Comparison of ENCODE assay signal across 16 cellular contexts in genomic region chr18:48550101-48550729, GRCh38. TPM values are rescaled to one million over a fixed set of nuclear protein-coding genes. Genes with fewer than 3 reads are reported as not detected.
DNase-seq lines count a peak whose midpoint lies in the region; TF ChIP-seq lines count a peak whose summit lies in the region.
"Had no signal": no experiment of that assay in that cellular context is flagged by ENCODE, and none has a peak within 500 bp of the region (broad histone marks: within the 10 kb centered on the region; RNA-seq: fewer than 3 reads in every experiment).

No MANE protein-coding gene starts in this region.

- H3K9me3 ChIP-seq in BLaER1 (no peaks in the 10 kb centered on the region), HEK293 (ENCODE audit: control insufficient read depth, insufficient read depth, low read depth, low read length) (no peaks in the 10 kb centered on the region), Karpas-422 (ENCODE audit: low read length) (no peaks in the 10 kb centered on the region), SK-N-SH (no peaks in the 10 kb centered on the region)

- no peak overlapping the region for H2AFZ ChIP-seq in Karpas-422 (ENCODE audit: low read length)
- H2AFZ ChIP-seq in SK-N-SH (ENCODE audit: low read depth), result no peak overlapping the region

- H3K4me3 Mint-ChIP-seq in neural crest cell, result no peak overlapping the region
- H3K4me3 Mint-ChIP-seq: CD4-positive, alpha-beta memory T cell had no signal

- no peak overlapping the region for H3K9ac ChIP-seq in BLaER1
- H3K9ac ChIP-seq in Karpas-422 (ENCODE audit: low read length), result no peak overlapping the region
- H3K9ac ChIP-seq in SK-N-SH, result no peak overlapping the region

- TF ChIP-seq RAD21 in SK-N-SH (IDR thresholded peaks at IDR 0.05; ENCODE audit: low read length), result no peak

- no peaks in the 10 kb centered on the region for H3K9me2 ChIP-seq in Karpas-422 (replicated peaks; ENCODE audit: insufficient read depth, low read length)
- no peaks in the 10 kb centered on the region for H3K9me2 ChIP-seq in SK-N-SH

- TF ChIP-seq CTCF in HEK293 (tag by site-specific recombination; IDR thresholded peaks at IDR 0.05) (no peak), coronary artery (IDR thresholded peaks at IDR 0.05) (no peak), neural crest cell (conservative IDR thresholded peaks at IDR 0.05) (no peak), SK-N-SH (IDR thresholded peaks at IDR 0.05) (no peak)

- H3K36me3 Mint-ChIP-seq in neural crest cell (ENCODE audit: low read depth), result no peaks in the 10 kb centered on the region
- H3K36me3 Mint-ChIP-seq: CD4-positive, alpha-beta memory T cell had no signal

- no peaks in the 10 kb centered on the region for H3K9me3 Mint-ChIP-seq in neural crest cell
- H3K9me3 Mint-ChIP-seq: CD4-positive, alpha-beta memory T cell had no signal

- H4K20me1 ChIP-seq in BLaER1 (peaks cover 88% of the 10 kb centered on the region), Karpas-422 (ENCODE audit: insufficient read depth, low read depth, low read length) (no peaks in the 10 kb centered on the region), SK-N-SH (ENCODE audit: insufficient read depth) (peaks cover 80% of the 10 kb centered on the region)

- H3K4me3 ChIP-seq in BLaER1 (no peak overlapping the region), HEK293 (ENCODE audit: low read depth, low read length) (no peak overlapping the region), coronary artery (no peak overlapping the region), Karpas-422 (ENCODE audit: low read length) (no peak overlapping the region), SK-N-SH (ENCODE audit: low read depth in 2 of 2, low read length in 1 of 2) (no peak overlapping the region)

- no peaks in the 10 kb centered on the region for H3K27me3 ChIP-seq in BLaER1
- H3K27me3 ChIP-seq in Karpas-422 (ENCODE audit: low read length), result no peaks in the 10 kb centered on the region
- H3K27me3 ChIP-seq in SK-N-SH (ENCODE audit: insufficient read depth), result no peaks in the 10 kb centered on the region

- peak; percentile 46 for DNase-seq in coronary artery (ENCODE audit: low spot score)
- DNase-seq in neural crest cell (ENCODE audit: low read depth, low spot score), result no peak
- no peak for DNase-seq in Karpas-422
- no peak for DNase-seq in EL
- no peak for DNase-seq in GM19238 (ENCODE audit: insufficient read length, low spot score)
- DNase-seq in SK-N-SH, result no peak
- DNase-seq: AML-193; CD4-positive, alpha-beta memory T cell; DMS79; GF-D8; GOT3; NCI-H1417; NCI-H2029; NCI-H510A treated with DMSO at 0.1 percent for 48 hours had no signal

- H3K4me1 Mint-ChIP-seq in neural crest cell, result peaks cover 36% of the 10 kb centered on the region
- H3K4me1 Mint-ChIP-seq: CD4-positive, alpha-beta memory T cell had no signal

- H3F3A ChIP-seq in SK-N-SH (replicated peaks; ENCODE audit: insufficient read depth), result peaks cover under 1% of the 10 kb centered on the region

- 94% methylated on average over 2 of the region's 2 CpGs for WGBS in SK-N-SH (ENCODE audit: low lambda C conversion rate)

- peak overlapping the region; percentile 78 for H3K4me2 ChIP-seq in BLaER1
- no peak overlapping the region for H3K4me2 ChIP-seq in Karpas-422 (ENCODE audit: low read depth, low read length, poor library complexity, severe bottlenecking)
- no peak overlapping the region for H3K4me2 ChIP-seq in SK-N-SH

- H3K27me3 Mint-ChIP-seq in neural crest cell (ENCODE audit: low read depth), result no peaks in the 10 kb centered on the region
- H3K27me3 Mint-ChIP-seq: CD4-positive, alpha-beta memory T cell had no signal

- no peak for TF ChIP-seq EP300 in SK-N-SH (IDR thresholded peaks at IDR 0.05; ENCODE audit: borderline replicate concordance in 1 of 2, low read depth in 1 of 2, low read length in 1 of 2)

- H3K27ac ChIP-seq in BLaER1 (no peak overlapping the region), HEK293 (ENCODE audit: extremely low read depth, low read depth, low read length) (no peak overlapping the region), coronary artery (peak overlapping the region in 1 of 2 donors; percentile 5), Karpas-422 (ENCODE audit: low read length) (no peak overlapping the region), SK-N-SH (ENCODE audit: low read depth in 2 of 2, low read length in 1 of 2) (no peak overlapping the region; a peak in 1 of 4 replicates)

- peaks cover 70% of the 10 kb centered on the region for H3K4me1 ChIP-seq in BLaER1
- H3K4me1 ChIP-seq in HEK293 (ENCODE audit: control insufficient read depth, insufficient read depth, low read length), result peaks cover 10% of the 10 kb centered on the region
- no peaks in the 10 kb centered on the region for H3K4me1 ChIP-seq in Karpas-422 (ENCODE audit: low read length)
- H3K4me1 ChIP-seq in SK-N-SH (ENCODE audit: control insufficient read depth in 1 of 2, insufficient read depth in 2 of 2, low read depth in 1 of 2, low read length in 1 of 2), result peaks cover 25 to 42% of the 10 kb centered on the region in 2 experiments

- H3K36me3 ChIP-seq in BLaER1 (peaks cover 11% of the 10 kb centered on the region), HEK293 (ENCODE audit: control insufficient read depth in 2 of 2, insufficient read depth in 1 of 2, low read length in 2 of 2) (no peaks in the 10 kb centered on the region), Karpas-422 (ENCODE audit: insufficient read depth, low read length) (no peaks in the 10 kb centered on the region), SK-N-SH (replicated peaks in 1 of 2; ENCODE audit: control insufficient read depth in 1 of 2, insufficient read depth in 2 of 2, low read length in 1 of 2) (peaks cover 5 to 21% of the 10 kb centered on the region in 2 experiments)

- H3K27ac Mint-ChIP-seq in neural crest cell (ENCODE audit: unreplicated experiment), result peak overlapping the region; percentile 94
- H3K27ac Mint-ChIP-seq: CD4-positive, alpha-beta memory T cell had no signal

- no peaks in the 10 kb centered on the region for H3K79me2 ChIP-seq in Karpas-422 (ENCODE audit: low read length)
- H3K79me2 ChIP-seq in SK-N-SH (ENCODE audit: insufficient read depth), result peaks cover 100% of the 10 kb centered on the region

- POLR2A ChIA-PET in HEK293 (lab: Yijun Ruan, JAX) (no interaction called here), SK-N-SH (lab: Yijun Ruan, JAX) (interaction anchor here (0.6 kb wide), 1 partner anchor 25 kb away, joined by 3 read pairs; no protein-coding TSS in a partner anchor)

- CTCF ChIA-PET in HEK293 (lab: Yijun Ruan, JAX) (no interaction called here), SK-N-SH (lab: Yijun Ruan, JAX) (no interaction called here)

TF ChIP-seq in HEK293, 187 proteins besides CTCF, POLR2A, EP300 and RAD21:
- TF ChIP-seq KLF10 (tag by site-specific recombination; IDR thresholded peaks at IDR 0.05) (no peak), ZFHX2 (tag by site-specific recombination; conservative IDR thresholded peaks at IDR 0.05) (peak; percentile 54), ZNF202 (tag by site-specific recombination; IDR thresholded peaks at IDR 0.05; ENCODE audit: borderline replicate concordance) (no peak), EGR2 (tag by site-specific recombination; IDR thresholded peaks at IDR 0.05; ENCODE audit: low read depth) (peak; percentile 61)

TF ChIP-seq in SK-N-SH, 30 proteins besides CTCF, POLR2A, EP300 and RAD21:
- no peak for TF ChIP-seq RXRA (IDR thresholded peaks at IDR 0.05; ENCODE audit: borderline replicate concordance, low read depth)

RNA-seq across cellular contexts. Expression of gene CTIF, which starts 11.4 kb away (rescaled TPM):
- total RNA-seq in neural crest cell, result 46.7 and 52.6 TPM in 2 replicates
- 0.47 and 0.60 TPM in 2 replicates for total RNA-seq in Karpas-422 (2014; rRNA removed; shearing (Covaris generic); ENCODE audit: low replicate concordance)
- polyA plus RNA-seq in SK-N-SH (2012; rRNA removed), result 47.2 and 47.8 TPM in 2 replicates
- 20.8 and 27.3 TPM in 2 replicates for polyA plus RNA-seq in SK-N-SH (2012; cell fraction: cytosol; rRNA removed)
- 157 and 177 TPM in 2 replicates for polyA plus RNA-seq in SK-N-SH (2012; cell fraction: nucleus; rRNA removed)
- polyA plus RNA-seq: CD4-positive, alpha-beta memory T cell had no signal

Comparison
In these comparisons a context has a peak if more than half of its experiments do, and no peak if none do; other contexts are left out.
1. RNA of gene CTIF, which starts 11.4 kb away (total RNA-seq): 46.7 to 52.6 TPM in neural crest cell; 0.47 to 0.60 TPM in Karpas-422; every median in the first group is over 10 times any median in the second.